Comparison of ENCODE assay signal across 2 cellular contexts in genomic region chr16:81556715-81557284, GRCh38.
TF ChIP-seq lines count a peak whose summit lies in the region.

No MANE protein-coding gene starts in this region.

TF ChIP-seq in A549, 52 proteins besides CTCF, POLR2A, EP300 and RAD21:
- TF ChIP-seq KDM1A (IDR thresholded peaks at IDR 0.05; ENCODE audit: low read depth): no peak
- no peak for TF ChIP-seq BCL3 (IDR thresholded peaks at IDR 0.05)
- no peak for TF ChIP-seq HMGXB4 (CRISPR knock-in tag; IDR thresholded peaks at IDR 0.05; ENCODE audit: borderline replicate concordance)
- TF ChIP-seq SMC3 (IDR thresholded peaks at IDR 0.05): no peak
- no peak for TF ChIP-seq HEYL (CRISPR knock-in tag; IDR thresholded peaks at IDR 0.05)
- TF ChIP-seq RFX5 (IDR thresholded peaks at IDR 0.05): no peak
- TF ChIP-seq FOSL2 (IDR thresholded peaks at IDR 0.05): no peak; the same call in 1 of the 2 replicates
- TF ChIP-seq FOSL2 (CRISPR knock-in tag; IDR thresholded peaks at IDR 0.05): 0 out of 2 replicates have a peak, but pooled peaks have one; percentile 13
- no peak for TF ChIP-seq CBX2 (IDR thresholded peaks at IDR 0.05; ENCODE audit: borderline replicate concordance, low read depth)

TF ChIP-seq in GM23338, 12 proteins besides CTCF, POLR2A, EP300 and RAD21:
- no peak for TF ChIP-seq ZNF114 (CRISPR knock-in tag; IDR thresholded peaks at IDR 0.05)
- TF ChIP-seq EZH2phosphoT487 (IDR thresholded peaks at IDR 0.05; ENCODE audit: unreplicated experiment): no peak
- TF ChIP-seq REST (IDR thresholded peaks at IDR 0.05; ENCODE audit: unreplicated experiment): no peak
- no peak for TF ChIP-seq ZNF462 (CRISPR knock-in tag; IDR thresholded peaks at IDR 0.05)
- no peak for TF ChIP-seq STAT1 (IDR thresholded peaks at IDR 0.05; ENCODE audit: unreplicated experiment)
- TF ChIP-seq NANOG (IDR thresholded peaks at IDR 0.05; ENCODE audit: borderline replicate concordance): no peak
- no peak for TF ChIP-seq ZNF331 (CRISPR knock-in tag; IDR thresholded peaks at IDR 0.05; ENCODE audit: low read depth)
- no peak for TF ChIP-seq ETS1 (IDR thresholded peaks at IDR 0.05)
- no peak for TF ChIP-seq EZH2 (IDR thresholded peaks at IDR 0.05; ENCODE audit: low read depth, unreplicated experiment)
- TF ChIP-seq JUNB (IDR thresholded peaks at IDR 0.05; ENCODE audit: unreplicated experiment): no peak
- no peak for TF ChIP-seq CREB1 (CRISPR knock-in tag; IDR thresholded peaks at IDR 0.05; ENCODE audit: low read depth)
- no peak for TF ChIP-seq POLR2AphosphoS5 (IDR thresholded peaks at IDR 0.05; ENCODE audit: low read depth)
